In the genomic region with DNA sequence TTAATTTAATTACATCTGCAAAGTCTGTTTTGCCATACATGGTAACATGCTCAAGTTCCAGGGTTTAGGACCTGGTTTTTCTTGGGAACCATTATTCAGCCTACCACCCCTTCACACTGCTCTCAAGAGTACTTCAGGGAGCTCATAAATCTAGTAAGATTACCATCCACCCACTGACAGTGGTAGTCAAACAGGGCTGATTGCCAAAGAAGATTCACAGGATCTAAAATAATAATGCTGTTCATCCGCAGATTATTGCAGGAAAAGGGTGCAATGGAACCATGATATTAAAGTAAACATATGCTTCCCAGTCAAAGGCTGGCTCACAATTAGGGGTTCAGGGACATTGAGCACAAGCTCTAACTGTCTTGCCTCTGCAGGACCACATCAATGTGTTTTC, we compare ENCODE assay signal across 22 cellular contexts.
A peak's percentile ranks its signal among the peaks of the same experiment; 100 is the strongest.
DNase-seq lines count a peak whose midpoint lies in the region; ATAC-seq, FAIRE-seq and TF ChIP-seq lines count a peak whose summit lies in the region.
"Had no signal": no experiment of that assay in that cellular context is flagged by ENCODE, and none has a peak within 500 bp of the region (broad histone marks: within the 10 kb centered on the region; RNA-seq: fewer than 3 reads in every experiment).

No MANE protein-coding gene starts in this region.

- no peak for TF ChIP-seq CTCF in A673 (conservative IDR thresholded peaks at IDR 0.05; ENCODE audit: low read depth, low read length)
- no peak for TF ChIP-seq CTCF in D721Med (IDR thresholded peaks at IDR 0.05; ENCODE audit: insufficient read depth, missing control alignments)
- TF ChIP-seq CTCF in WERI-Rb-1 (IDR thresholded peaks at IDR 0.05; ENCODE audit: low read depth, low read length) = no peak

- H3K4me1 Mint-ChIP-seq in CD8-positive, alpha-beta memory T cell = no peaks in the 10 kb centered on the region
- H3K4me1 Mint-ChIP-seq: CD4-positive, alpha-beta memory T cell; GM23338; H9 had no signal

- CTCF ChIA-PET in A673 (lab: Charles Lee) = no interaction called here
- CTCF ChIA-PET in CD8-positive, alpha-beta memory T cell (lab: Charles Lee) = no interaction called here

- H3K36me3 Mint-ChIP-seq in CD8-positive, alpha-beta memory T cell = no peaks in the 10 kb centered on the region
- H3K36me3 Mint-ChIP-seq: CD4-positive, alpha-beta memory T cell had no signal

- DNase-seq in A673 (ENCODE audit: low spot score) = peak; percentile 36
- DNase-seq in D721Med (ENCODE audit: insufficient read length, low spot score) = no peak
- DNase-seq in NCI-H82 (lab: John Stamatoyannopoulos, UW) = peak; percentile 87
- peak; percentile 67 for DNase-seq in WERI-Rb-1
- DNase-seq in CD8-positive, alpha-beta memory T cell = no peak
- DNase-seq in head of caudate nucleus = no peak
- DNase-seq: 8988T; C1 segment of cervical spinal cord; Caco-2; CD4-positive, alpha-beta memory T cell; DMS53; DMS79 treated with DMSO at 0.1 percent for 48 hours; GF-D8; H9 had no signal

- peaks cover 0 to 3% (median 0%) of the 10 kb centered on the region in 5 donors for H3K9me3 Mint-ChIP-seq in CD8-positive, alpha-beta memory T cell
- H3K9me3 Mint-ChIP-seq: GM23338, H9 had no signal

- no peaks in the 10 kb centered on the region for H3K27me3 Mint-ChIP-seq in CD8-positive, alpha-beta memory T cell
- H3K27me3 Mint-ChIP-seq: CD4-positive, alpha-beta memory T cell had no signal

- no peaks in the 10 kb centered on the region for H3K4me1 ChIP-seq in A673 (ENCODE audit: insufficient read depth, low read length, poor library complexity, severe bottlenecking)
- no peaks in the 10 kb centered on the region for H3K4me1 ChIP-seq in CD8-positive, alpha-beta memory T cell (ENCODE audit: insufficient read depth, low read length)
- H3K4me1 ChIP-seq: A549 had no signal

- intact Hi-C loops in A673 (cut with micrococcal nuclease; ENCODE audit: unreplicated experiment) (no loop called here), head of caudate nucleus (cut with DNase I) (no loop called here)

- no TSS peak for BruUV-seq in A673 (replicated peaks; lab: Mats Ljungman, UMichigan)

- H3K36me3 ChIP-seq in A673 (ENCODE audit: insufficient read depth, low read length, poor library complexity, severe bottlenecking) (no peaks in the 10 kb centered on the region), WERI-Rb-1 (no peaks in the 10 kb centered on the region)
- H3K36me3 ChIP-seq in CD8-positive, alpha-beta memory T cell (ENCODE audit: insufficient read depth, low read length) = no peaks in the 10 kb centered on the region

- POLR2A ChIA-PET in A673 (lab: Charles Lee; ENCODE audit: low non-redundant PET) = no interaction called here
- POLR2A ChIA-PET in CD8-positive, alpha-beta memory T cell (lab: Charles Lee) = no interaction called here

- H3K27me3 ChIP-seq in A673 (replicated peaks; ENCODE audit: insufficient read depth, low read depth, low read length, poor library complexity) (peaks cover 6% of the 10 kb centered on the region), WERI-Rb-1 (ENCODE audit: insufficient read depth, low read depth, severe bottlenecking) (no peaks in the 10 kb centered on the region)
- H3K27me3 ChIP-seq in CD8-positive, alpha-beta memory T cell (ENCODE audit: insufficient read depth, low read length, poor library complexity, severe bottlenecking) = no peaks in the 10 kb centered on the region

- H3K9me3 ChIP-seq in A673 (ENCODE audit: low read depth, low read length, poor library complexity, severe bottlenecking) = no peaks in the 10 kb centered on the region
- peaks cover 23% of the 10 kb centered on the region for H3K9me3 ChIP-seq in WERI-Rb-1 (ENCODE audit: severe bottlenecking)
- H3K9me3 ChIP-seq in CD8-positive, alpha-beta memory T cell (ENCODE audit: low read length) = no peaks in the 10 kb centered on the region
- H3K9me3 ChIP-seq: A549, Caco-2 had no signal

- peak; percentile 58 for FAIRE-seq in D721Med (lab: Jason Lieb, UNC)
- FAIRE-seq: A549, GM12891, GM18507, GM19239 had no signal

- H3K27ac ChIP-seq in A673 (ENCODE audit: low read depth, low read length, poor library complexity, severe bottlenecking) (no peak overlapping the region), WERI-Rb-1 (peak overlapping the region; percentile 20)
- no peak overlapping the region for H3K27ac ChIP-seq in CD8-positive, alpha-beta memory T cell (ENCODE audit: low read depth, low read length)
- H3K27ac ChIP-seq: A549 had no signal

- ATAC-seq in GM18519 (IDR thresholded peaks at IDR 0.05; ENCODE audit: low FRiP score, unreplicated experiment) = no peak
- no peak for ATAC-seq in GM18520 (IDR thresholded peaks at IDR 0.05; ENCODE audit: unreplicated experiment)
- ATAC-seq: A549, GM23338, HCT116 had no signal

- H3K4me3 ChIP-seq in A673 (ENCODE audit: low read depth, low read length, poor library complexity, severe bottlenecking) (no peak overlapping the region), WERI-Rb-1 (ENCODE audit: low read depth, low read length) (no peak overlapping the region)
- H3K4me3 ChIP-seq in CD8-positive, alpha-beta memory T cell (ENCODE audit: low read length) = no peak overlapping the region
- H3K4me3 ChIP-seq: A549, GM23338 had no signal

- no peak overlapping the region for H3K4me3 Mint-ChIP-seq in CD8-positive, alpha-beta memory T cell
- H3K4me3 Mint-ChIP-seq: CD4-positive, alpha-beta memory T cell; GM23338; H9 had no signal

- no peak overlapping the region for H3K27ac Mint-ChIP-seq in CD8-positive, alpha-beta memory T cell
- H3K27ac Mint-ChIP-seq: CD4-positive, alpha-beta memory T cell; GM23338; H9 had no signal

Comparison
In these comparisons a context has a peak if more than half of its experiments do, and no peak if none do; other contexts are left out.
1. DNase-seq: peak in A673 (single experiment), NCI-H82 (single experiment) and WERI-Rb-1 (single experiment); none in D721Med (single experiment), CD8-positive, alpha-beta memory T cell (0 of 5) and head of caudate nucleus (0 of 42).